ENCODE assay signal across 17 cellular contexts in genomic region chr18:71105078-71105819, GRCh38.
DNase-seq lines count a peak whose midpoint lies in the region; ATAC-seq and TF ChIP-seq lines count a peak whose summit lies in the region.
"Had no signal": no experiment of that assay in that cellular context is flagged by ENCODE, and none has a peak within 500 bp of the region (broad histone marks: within the 10 kb centered on the region; RNA-seq: fewer than 3 reads in every experiment).

No MANE protein-coding gene starts in this region.

- H3K27me3 ChIP-seq in H7 (ENCODE audit: control insufficient read depth, insufficient read depth, low read length) (no peaks in the 10 kb centered on the region), adipocyte (replicated peaks; ENCODE audit: control insufficient read depth, insufficient read depth, low read length) (no peaks in the 10 kb centered on the region)
- H3K27me3 ChIP-seq: BE2C, neutrophil had no signal

- peaks cover 29% of the 10 kb centered on the region for H3K4me1 ChIP-seq in adipocyte (ENCODE audit: control insufficient read depth, insufficient read depth, low read length)
- H3K4me1 ChIP-seq: BE2C had no signal

- no peak overlapping the region for H3K4me3 ChIP-seq in H7 (ENCODE audit: insufficient read depth, low read depth, low read length)
- H3K4me3 ChIP-seq in adipocyte (ENCODE audit: low read length): peak overlapping the region; percentile 71
- H3K4me3 ChIP-seq in fibroblast of the aortic adventitia (ENCODE audit: low read depth, low read length): peak overlapping the region; percentile 53
- H3K4me3 ChIP-seq: GM23338 had no signal

- no peaks in the 10 kb centered on the region for H3K9me3 ChIP-seq in adipocyte (ENCODE audit: control insufficient read depth, low read length)
- H3K9me3 ChIP-seq: BE2C, neutrophil had no signal

- H3K36me3 ChIP-seq in H7 (replicated peaks; ENCODE audit: control insufficient read depth, insufficient read depth, low read length) (no peaks in the 10 kb centered on the region), adipocyte (ENCODE audit: control insufficient read depth, insufficient read depth, low read length, severe bottlenecking) (no peaks in the 10 kb centered on the region)
- H3K36me3 ChIP-seq: BE2C, neutrophil had no signal

- ATAC-seq in HG03442 (IDR thresholded peaks at IDR 0.05; ENCODE audit: unreplicated experiment) (no peak), HG03097 (IDR thresholded peaks at IDR 0.05; ENCODE audit: low FRiP score, unreplicated experiment) (no peak)
- ATAC-seq: activated CD8-positive, alpha-beta memory T cell treated with anti-CD3 and anti-CD28 coated beads, Interleukin-2, amount 10 ng/mL, durations not matched to agents 7 days and 5 days; GM23338; stimulated activated naive CD8-positive, alpha-beta T cell treated with anti-CD3 and anti-CD28 coated beads, Interleukin-15, amount 100 ng/mL, for 72 hours had no signal

- TF ChIP-seq CTCF in fibroblast of the aortic adventitia (IDR thresholded peaks at IDR 0.05; ENCODE audit: insufficient read depth, low read length): no peak

- DNase-seq in H7 (peak; percentile 1), adipocyte (ENCODE audit: low read depth) (no peak), fibroblast of the aortic adventitia (ENCODE audit: low read depth) (peak; percentile 95), renal cortical epithelial cell (ENCODE audit: low read depth) (peak; percentile 2), AML-193 (lab: John Stamatoyannopoulos, UW) (no peak)
- DNase-seq in stimulated activated CD4-positive, alpha-beta T cell treated with anti-CD3 and anti-CD28 coated beads, Interleukin-4, amount 100 ng/mL, for 1 hour: no peak
- DNase-seq: activated CD4-positive, CD25-positive, alpha-beta regulatory T cell; activated CD8-positive, alpha-beta memory T cell treated with anti-CD3 and anti-CD28 coated beads, Interleukin-2, amount 10 ng/mL, durations not matched to agents 7 days and 5 days; BE2C; mesendoderm; NCI-H1417 treated with DMSO at 0.1 percent for 48 hours; stimulated activated naive CD8-positive, alpha-beta T cell treated with anti-CD3 and anti-CD28 coated beads, Interleukin-15, amount 100 ng/mL, for 72 hours; T-helper 1 cell had no signal

- peak overlapping the region; percentile 73 for H3K9ac ChIP-seq in adipocyte (ENCODE audit: low read length)

Comparison
In these comparisons a context has a peak if more than half of its experiments do, and no peak if none do; other contexts are left out.
1. DNase-seq: peak in H7 (single experiment), fibroblast of the aortic adventitia (single experiment) and renal cortical epithelial cell (single experiment); none in adipocyte (single experiment), AML-193 (0 of 2) and stimulated activated CD4-positive, alpha-beta T cell treated with anti-CD3 and anti-CD28 coated beads, Interleukin-4, amount 100 ng/mL, for 1 hour (single experiment).